17 cellular contexts compared by ENCODE assay signal in the genomic region with DNA sequence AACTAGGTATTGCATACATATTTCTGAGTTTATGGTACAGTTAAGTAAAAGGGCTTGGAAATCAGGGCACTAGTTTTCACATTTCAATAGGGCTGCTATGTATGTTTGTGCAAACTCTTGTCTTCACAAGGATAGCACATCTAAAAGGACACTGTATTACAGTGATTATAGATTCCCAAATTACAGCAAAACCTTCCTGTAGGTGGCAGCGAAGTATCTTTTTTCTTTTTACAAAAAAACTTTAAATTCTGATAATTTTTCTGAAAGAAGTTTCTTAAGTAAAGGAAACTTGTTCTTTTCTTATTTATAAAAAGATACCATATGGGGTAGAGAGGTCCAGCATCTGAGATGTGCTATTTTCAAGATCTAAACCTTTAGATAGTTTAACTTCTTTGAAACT.
DNase-seq lines count a peak whose midpoint lies in the region; ATAC-seq and TF ChIP-seq lines count a peak whose summit lies in the region.
"Had no signal": no experiment of that assay in that cellular context is flagged by ENCODE, and none has a peak within 500 bp of the region (broad histone marks: within the 10 kb centered on the region; RNA-seq: fewer than 3 reads in every experiment).

No MANE protein-coding gene starts in this region.

- H3K79me1 ChIP-seq in H9 (ENCODE audit: insufficient read depth, low read depth, low read length, poor library complexity, severe bottlenecking), result no peaks in the 10 kb centered on the region

- no peak overlapping the region for H3K4me3 Mint-ChIP-seq in H9
- no peak overlapping the region for H3K4me3 Mint-ChIP-seq in stimulated activated naive CD8-positive, alpha-beta T cell treated with anti-CD3 and anti-CD28 coated beads, Interleukin-15, amount 100 ng/mL, for 72 hours
- H3K4me3 Mint-ChIP-seq: activated CD4-positive, alpha-beta memory T cell treated with anti-CD3 and anti-CD28 coated beads, Interleukin-2, amount 10 ng/mL, durations not matched to agents 7 days and 5 days; activated T-cell treated with anti-CD3 and anti-CD28 coated beads, Interleukin-2, amount 50 U/mL, for 72 hours had no signal

- no peaks in the 10 kb centered on the region for H3K79me2 ChIP-seq in H9 (ENCODE audit: insufficient read depth, low read length)

- H3K36me3 ChIP-seq in A673 (ENCODE audit: insufficient read depth, low read length, poor library complexity, severe bottlenecking), result no peaks in the 10 kb centered on the region
- H3K36me3 ChIP-seq: neutrophil had no signal

- no peak overlapping the region for H3K4me3 ChIP-seq in A673 (ENCODE audit: low read depth, low read length, poor library complexity, severe bottlenecking)
- H3K4me3 ChIP-seq: GM23248 had no signal

- no peak overlapping the region for H3K18ac ChIP-seq in H9 (ENCODE audit: insufficient read length, low read depth, low read length)

- H2BK12ac ChIP-seq in H9 (ENCODE audit: insufficient read length, low read depth, low read length), result no peak overlapping the region

- no peak overlapping the region for H3K27ac Mint-ChIP-seq in H9
- no peak overlapping the region for H3K27ac Mint-ChIP-seq in stimulated activated naive CD8-positive, alpha-beta T cell treated with anti-CD3 and anti-CD28 coated beads, Interleukin-15, amount 100 ng/mL, for 72 hours
- H3K27ac Mint-ChIP-seq: activated CD4-positive, alpha-beta memory T cell treated with anti-CD3 and anti-CD28 coated beads, Interleukin-2, amount 10 ng/mL, durations not matched to agents 7 days and 5 days; activated T-cell treated with anti-CD3 and anti-CD28 coated beads, Interleukin-2, amount 50 U/mL, for 72 hours had no signal

- H3K27me3 ChIP-seq in A673 (replicated peaks; ENCODE audit: insufficient read depth, low read depth, low read length, poor library complexity) (no peaks in the 10 kb centered on the region), H9 (ENCODE audit: insufficient read depth, low read length) (no peaks in the 10 kb centered on the region), foreskin keratinocyte (no peaks in the 10 kb centered on the region)
- H3K27me3 ChIP-seq: neutrophil had no signal

- no peak overlapping the region for H4K8ac ChIP-seq in H9 (replicated peaks; ENCODE audit: insufficient read length, low read depth, low read length)

- no peak overlapping the region for H2BK120ac ChIP-seq in H9 (ENCODE audit: low read depth, low read length, poor library complexity, severe bottlenecking)

- H3K23ac ChIP-seq in H9 (ENCODE audit: insufficient read length, low read depth, low read length), result no peak overlapping the region

- peaks cover 0 to 5% of the 10 kb centered on the region in 2 experiments; a peak in 1 of 4 replicates for H3K4me1 Mint-ChIP-seq in H9
- no peaks in the 10 kb centered on the region for H3K4me1 Mint-ChIP-seq in stimulated activated naive CD8-positive, alpha-beta T cell treated with anti-CD3 and anti-CD28 coated beads, Interleukin-15, amount 100 ng/mL, for 72 hours
- H3K4me1 Mint-ChIP-seq: activated CD4-positive, alpha-beta memory T cell treated with anti-CD3 and anti-CD28 coated beads, Interleukin-2, amount 10 ng/mL, durations not matched to agents 7 days and 5 days had no signal

- H3K4me1 ChIP-seq in A673 (ENCODE audit: insufficient read depth, low read length, poor library complexity, severe bottlenecking), result no peaks in the 10 kb centered on the region
- H3K4me1 ChIP-seq in H9 (ENCODE audit: insufficient read depth, low read length), result no peaks in the 10 kb centered on the region
- no peaks in the 10 kb centered on the region for H3K4me1 ChIP-seq in foreskin keratinocyte

- H3K9me3 ChIP-seq in A673 (ENCODE audit: low read depth, low read length, poor library complexity, severe bottlenecking), result no peaks in the 10 kb centered on the region
- no peaks in the 10 kb centered on the region for H3K9me3 ChIP-seq in H9 (ENCODE audit: control insufficient read depth, low read depth, low read length)
- H3K9me3 ChIP-seq: neutrophil had no signal

- no peak overlapping the region for H3K56ac ChIP-seq in H9 (ENCODE audit: insufficient read length, low read depth, low read length)

- no peaks in the 10 kb centered on the region for H3K9me3 Mint-ChIP-seq in H9
- H3K9me3 Mint-ChIP-seq in stimulated activated naive CD8-positive, alpha-beta T cell treated with anti-CD3 and anti-CD28 coated beads, Interleukin-15, amount 100 ng/mL, for 72 hours, result peaks cover 0 to 3% of the 10 kb centered on the region in 2 donors

- no peak overlapping the region for H2BK20ac ChIP-seq in H9 (ENCODE audit: low read depth, low read length, poor library complexity, severe bottlenecking)

- no peak overlapping the region for H2AK5ac ChIP-seq in H9 (ENCODE audit: insufficient read length, low read length)

- H3K27ac ChIP-seq in A673 (ENCODE audit: low read depth, low read length, poor library complexity, severe bottlenecking), result no peak overlapping the region
- H3K27ac ChIP-seq in H9 (ENCODE audit: insufficient read length, low read depth, low read length), result no peak overlapping the region
- no peak overlapping the region for H3K27ac ChIP-seq in foreskin keratinocyte
- H3K27ac ChIP-seq: GM23248, neutrophil had no signal

- no peak overlapping the region for H2BK5ac ChIP-seq in H9 (ENCODE audit: insufficient read length, low read length)

- no peaks in the 10 kb centered on the region for H3K36me3 Mint-ChIP-seq in H9 (ENCODE audit: insufficient read depth in 1 of 3, low read depth in 3 of 3)

- no peak overlapping the region for H2AFZ ChIP-seq in H9 (ENCODE audit: low read length)
- H2AFZ ChIP-seq: GM23248 had no signal

- TF ChIP-seq CTCF in A673 (conservative IDR thresholded peaks at IDR 0.05; ENCODE audit: low read depth, low read length) (peak; percentile 37; the same call in 1 of the 2 replicates), H9 (conservative IDR thresholded peaks at IDR 0.05) (peak; percentile 56), foreskin keratinocyte (conservative IDR thresholded peaks at IDR 0.05) (peak; percentile 49)

- DNase-seq in A673 (ENCODE audit: low spot score) (peak; percentile 15), H9 (no peak), RKO (ENCODE audit: low spot score) (peak; percentile 16), foreskin keratinocyte (peak in 1 of 2 donors; percentile 3), OCI-M2 (lab: John Stamatoyannopoulos, UW; ENCODE audit: unreplicated experiment) (no peak), left lobe of liver (ENCODE audit: low spot score) (no peak)
- DNase-seq in stimulated activated naive CD8-positive, alpha-beta T cell treated with anti-CD3 and anti-CD28 coated beads, Interleukin-15, amount 100 ng/mL, for 72 hours, result no peak
- DNase-seq: activated CD4-positive, alpha-beta memory T cell treated with anti-CD3 and anti-CD28 coated beads, Interleukin-2, amount 10 ng/mL, durations not matched to agents 7 days and 5 days; activated T-cell treated with anti-CD3 and anti-CD28 coated beads, Interleukin-2, amount 50 U/mL, for 72 hours; cerebellar nuclear complex; GM23248; mesendoderm; NCI-H2107; stimulated activated CD4-positive, alpha-beta T cell treated with anti-CD3 and anti-CD28 coated beads, Interleukin-2, amount 100 ng/mL, for 24 hours had no signal

- H3K4ac ChIP-seq in H9 (ENCODE audit: low read depth, low read length), result no peak overlapping the region

- intact Hi-C loops in A673 (cut with micrococcal nuclease; ENCODE audit: unreplicated experiment), result no loop called here

- BruUV-seq in A673 (replicated peaks; lab: Mats Ljungman, UMichigan), result no TSS peak

- no peaks in the 10 kb centered on the region for H3K23me2 ChIP-seq in H9 (ENCODE audit: insufficient read length, low read depth, low read length, poor library complexity, severe bottlenecking)

- no peak overlapping the region for H3K9ac ChIP-seq in H9 (ENCODE audit: extremely low read depth, insufficient read length, low read length)
- H3K9ac ChIP-seq: GM23248 had no signal

- H3K27me3 Mint-ChIP-seq in H9 (ENCODE audit: low read depth), result no peaks in the 10 kb centered on the region; the same call in 1 of the 2 replicates
- no peaks in the 10 kb centered on the region for H3K27me3 Mint-ChIP-seq in stimulated activated naive CD8-positive, alpha-beta T cell treated with anti-CD3 and anti-CD28 coated beads, Interleukin-15, amount 100 ng/mL, for 72 hours
- H3K27me3 Mint-ChIP-seq: activated CD4-positive, alpha-beta memory T cell treated with anti-CD3 and anti-CD28 coated beads, Interleukin-2, amount 10 ng/mL, durations not matched to agents 7 days and 5 days had no signal

- POLR2A ChIA-PET in A673 (lab: Charles Lee; ENCODE audit: low non-redundant PET), result no interaction called here

- H4K91ac ChIP-seq in H9 (ENCODE audit: insufficient read length, low read depth, low read length), result no peak overlapping the region

- H2BK15ac ChIP-seq in H9 (ENCODE audit: low read depth, low read length), result no peak overlapping the region

- CTCF ChIA-PET in A673 (lab: Charles Lee), result no interaction called here

- H3K4me2 ChIP-seq in H9 (ENCODE audit: insufficient read depth, insufficient read length, low read length), result no peak overlapping the region

- no peak overlapping the region for H3K14ac ChIP-seq in H9 (ENCODE audit: insufficient read depth, low read length)

- H3T11ph ChIP-seq in H9 (ENCODE audit: low read length), result no peak overlapping the region

- ATAC-seq in foreskin keratinocyte, result no peak
- ATAC-seq in stimulated activated naive CD8-positive, alpha-beta T cell treated with anti-CD3 and anti-CD28 coated beads, Interleukin-15, amount 100 ng/mL, for 72 hours, result no peak
- no peak for ATAC-seq in GM21360 (IDR thresholded peaks at IDR 0.05; ENCODE audit: unreplicated experiment)
- no peak for ATAC-seq in left lobe of liver
- ATAC-seq: activated T-cell treated with anti-CD3 and anti-CD28 coated beads, Interleukin-2, amount 50 U/mL, for 72 hours; sciatic nerve had no signal

- H4K5ac ChIP-seq in H9 (ENCODE audit: insufficient read length, low read depth, low read length), result no peak overlapping the region

- H4K20me1 ChIP-seq in H9 (ENCODE audit: control insufficient read depth, insufficient read depth, insufficient read length), result no peaks in the 10 kb centered on the region

- WGBS in H9 (ENCODE audit: extremely low coverage, insufficient read length, low lambda C conversion rate), result no CpG with 5 or more reads among the region's 1 CpG

Comparison
In these comparisons a context has a peak if more than half of its experiments do, and no peak if none do; other contexts are left out.
1. DNase-seq: peak in A673 (single experiment) and RKO (single experiment); none in H9 (single experiment), stimulated activated naive CD8-positive, alpha-beta T cell treated with anti-CD3 and anti-CD28 coated beads, Interleukin-15, amount 100 ng/mL, for 72 hours (0 of 2), OCI-M2 (single experiment) and left lobe of liver (single experiment).
2. Peak in every context shown above with its lines, with median percentiles within 50 percentile points of each other: CTCF ChIP-seq.